ENCODE assay signal across 9 cellular contexts in genomic region chr16:24731722-24732419, GRCh38. TPM values are rescaled to one million over a fixed set of nuclear protein-coding genes. Genes with fewer than 3 reads are reported as not detected.
DNase-seq lines count a peak whose midpoint lies in the region; ATAC-seq, FAIRE-seq and TF ChIP-seq lines count a peak whose summit lies in the region.
"Had no signal": no experiment of that assay in that cellular context is flagged by ENCODE, and none has a peak within 500 bp of the region (broad histone marks: within the 10 kb centered on the region; RNA-seq: fewer than 3 reads in every experiment).

No MANE protein-coding gene starts in this region.

- H3K27ac Mint-ChIP-seq in astrocyte (ENCODE audit: unreplicated experiment): no peak overlapping the region

- WGBS in spleen, 5 donors: 63 to 81% (median 67%) methylated on average over 8 of the region's 8 CpGs

- H3K27me3 ChIP-seq in KMS-11 (ENCODE audit: insufficient read depth, low read depth): no peaks in the 10 kb centered on the region
- no peaks in the 10 kb centered on the region for H3K27me3 ChIP-seq in astrocyte (ENCODE audit: insufficient read depth, low read length)
- no peaks in the 10 kb centered on the region for H3K27me3 ChIP-seq in spleen (replicated peaks in 1 of 7)

- H3K4me3 ChIP-seq in KMS-11 (IDR thresholded peaks at IDR 0.05; ENCODE audit: insufficient read depth, low read depth, low read length) (no peak overlapping the region), astrocyte (ENCODE audit: insufficient read depth, low read depth, low read length) (no peak overlapping the region), iPS-18c (ENCODE audit: insufficient read depth, low read depth, low read length) (0 out of 2 replicates have a peak overlapping the region, but pooled peaks have one; percentile 25), spleen (peak overlapping the region in 2 of 8 donors; percentile 92 to 96)

- peaks cover 67% of the 10 kb centered on the region for H3K79me2 ChIP-seq in KMS-11 (ENCODE audit: insufficient read depth, low read depth)
- peaks cover 68% of the 10 kb centered on the region for H3K79me2 ChIP-seq in astrocyte (ENCODE audit: insufficient read depth, low read length)

- peaks cover 19% of the 10 kb centered on the region for H3K4me1 Mint-ChIP-seq in astrocyte (ENCODE audit: low read depth, unreplicated experiment)

- no peaks in the 10 kb centered on the region for H3K27me3 Mint-ChIP-seq in astrocyte (ENCODE audit: low read depth, unreplicated experiment)

- TF ChIP-seq CTCF in KMS-11 (conservative IDR thresholded peaks at IDR 0.05; ENCODE audit: low read depth, low read length) (no peak), astrocyte (IDR thresholded peaks at IDR 0.05; ENCODE audit: insufficient read depth, low read depth, low read length) (no peak), spleen (IDR thresholded peaks at IDR 0.05 in 8 of 11, conservative IDR thresholded peaks at IDR 0.05 in 3 of 11) (no peak)

- peaks cover 6% of the 10 kb centered on the region for H3K36me3 Mint-ChIP-seq in astrocyte (ENCODE audit: low read depth, unreplicated experiment)

- intact Hi-C loops in spleen (cut with DNase I; ENCODE audit: low total_unique reads): no loop called here

- TF ChIP-seq POLR2A in spleen (IDR thresholded peaks at IDR 0.05) (no peak), GM12892 (IDR thresholded peaks at IDR 0.05; ENCODE audit: low read depth, low read length) (no peak)

- peak overlapping the region; percentile 98 for H3K4me3 Mint-ChIP-seq in astrocyte (ENCODE audit: unreplicated experiment)

- H3K4me1 ChIP-seq in KMS-11 (ENCODE audit: low read depth, poor library complexity, severe bottlenecking): peaks cover 62% of the 10 kb centered on the region
- peaks cover 21% of the 10 kb centered on the region for H3K4me1 ChIP-seq in astrocyte (ENCODE audit: insufficient read depth, low read length)
- H3K4me1 ChIP-seq in spleen: peaks cover 36 to 76% (median 66%) of the 10 kb centered on the region in 6 donors

- no peak overlapping the region for H3K27ac ChIP-seq in KMS-11
- H3K27ac ChIP-seq in astrocyte (ENCODE audit: low read depth, low read length): no peak overlapping the region
- H3K27ac ChIP-seq in spleen: peak overlapping the region in 5 of 8 donors; percentile 10 to 95 (median 39)

- H2AFZ ChIP-seq in KMS-11 (ENCODE audit: low read depth) (no peak overlapping the region), astrocyte (ENCODE audit: low read depth, low read length) (no peak overlapping the region)

- ATAC-seq in esophagus mucosa (no peak), HG03432 (IDR thresholded peaks at IDR 0.05; ENCODE audit: unreplicated experiment) (no peak)

- H4K20me1 ChIP-seq in KMS-11 (ENCODE audit: insufficient read depth) (peaks cover 24% of the 10 kb centered on the region; the same call in 1 of the 2 replicates), astrocyte (ENCODE audit: insufficient read depth, low read length) (peaks cover 66% of the 10 kb centered on the region)

- FAIRE-seq in astrocyte (lab: Jason Lieb, UNC) (no peak), GM12892 (lab: Jason Lieb, UNC) (no peak)

- H3K9me3 Mint-ChIP-seq in astrocyte (ENCODE audit: unreplicated experiment): no peaks in the 10 kb centered on the region

- H3K4me2 ChIP-seq in KMS-11: peak overlapping the region; percentile 94; the same call in 1 of the 2 replicates
- peak overlapping the region; percentile 94 for H3K4me2 ChIP-seq in astrocyte (ENCODE audit: low read length)

- H3K36me3 ChIP-seq in KMS-11 (ENCODE audit: insufficient read depth) (no peaks in the 10 kb centered on the region), astrocyte (ENCODE audit: insufficient read depth, low read length) (peaks cover 13% of the 10 kb centered on the region), spleen (peaks cover 0 to 33% (median 2%) of the 10 kb centered on the region in 6 donors)

- H3K9ac ChIP-seq in KMS-11 (no peak overlapping the region), astrocyte (ENCODE audit: low read length) (peak overlapping the region; percentile 94)

- DNase-seq in astrocyte (ENCODE audit: low read depth): no peak
- DNase-seq in spleen: no peak
- no peak for DNase-seq in NCI-H2171 (lab: John Stamatoyannopoulos, UW)
- DNase-seq in GM12892 (ENCODE audit: insufficient read length): no peak
- DNase-seq: NCI-H446 had no signal

- H3K9me3 ChIP-seq in astrocyte (ENCODE audit: insufficient read depth, low read depth, low read length) (no peaks in the 10 kb centered on the region), iPS-18c (ENCODE audit: control insufficient read depth, insufficient read depth, low read length) (no peaks in the 10 kb centered on the region), spleen (no peaks in the 10 kb centered on the region)

RNA-seq across cellular contexts. Expression of gene TNRC6A, which starts 2.4 kb away (rescaled TPM):
- 48.6 and 51.1 TPM in 2 replicates for total RNA-seq in astrocyte
- 10 to 100 TPM; 45.4 to 67.8 (median 66.9) TPM for total RNA-seq in spleen
- 10 to 100 TPM in 2 of 3 donors, 1 to 10 TPM in 1; 6.5 to 13.8 (median 13.2) TPM for polyA plus RNA-seq in spleen
- total RNA-seq in esophagus mucosa: 16.1 TPM
- polyA plus RNA-seq in GM12892 (2012; ENCODE audit: missing spikeins): 12.4 TPM

Comparison
In these comparisons a context has a peak if more than half of its experiments do, and no peak if none do; other contexts are left out.
1. H3K27ac ChIP-seq: peak in spleen (5 of 8); none in KMS-11 (single experiment) and astrocyte (single experiment).